ENCODE assay signal across 8 cellular contexts in the genomic region with DNA sequence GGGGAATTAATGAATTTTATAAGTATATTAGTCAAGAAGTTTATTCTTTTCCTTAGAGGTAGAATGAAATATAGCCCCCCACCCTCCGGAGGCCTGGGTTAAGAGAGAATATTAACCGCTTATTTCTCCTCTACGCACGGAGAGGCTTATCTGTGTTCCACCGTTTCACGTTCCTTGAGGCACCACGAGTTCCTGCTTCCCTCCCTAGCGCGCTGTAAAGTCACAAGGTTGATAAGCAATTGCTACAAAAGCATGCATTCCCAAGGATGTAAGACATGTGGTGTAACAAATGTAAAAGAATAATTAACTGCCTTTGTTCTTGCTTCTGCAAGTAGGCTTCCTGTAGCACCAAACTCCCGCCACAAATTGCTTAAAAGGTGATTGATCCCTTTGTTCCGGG. TPM values are rescaled to one million over a fixed set of nuclear protein-coding genes. Genes with fewer than 3 reads are reported as not detected.
DNase-seq lines count a peak whose midpoint lies in the region; ATAC-seq lines count a peak whose summit lies in the region.

No MANE protein-coding gene starts in this region.

- H3K9me3 ChIP-seq in right cardiac atrium (ENCODE audit: control insufficient read depth, low read length) (no peaks in the 10 kb centered on the region), mesenchymal stem cell (ENCODE audit: control insufficient read depth, low read length) (no peaks in the 10 kb centered on the region)

- H2BK15ac ChIP-seq in mesenchymal stem cell (ENCODE audit: low read depth, poor library complexity, severe bottlenecking): no peak overlapping the region

- H3K36me3 ChIP-seq in mesenchymal stem cell (ENCODE audit: control insufficient read depth in 1 of 2, insufficient read depth in 2 of 2, low read depth in 1 of 2, low read length in 2 of 2): peaks cover 11 to 49% of the 10 kb centered on the region in 2 experiments

- H3K27me3 Mint-ChIP-seq in activated naive CD8-positive, alpha-beta T cell: no peaks in the 10 kb centered on the region

- peak overlapping the region; percentile 56 for H3K4me2 ChIP-seq in mesenchymal stem cell (ENCODE audit: low read length, poor library complexity, severe bottlenecking)

- no peak overlapping the region for H2AFZ ChIP-seq in mesenchymal stem cell (ENCODE audit: low read depth, low read length)

- intact Hi-C loops in right cardiac atrium (cut with DNase I) (loop anchor here in 2 of 4 donors (10.0 kb wide), 1 partner anchor 287 kb away; the partner anchor contains the start of genes DDIAS (in 2 of the 2) and PRCP (in 2 of the 2)), cardiac septum (cut with DNase I) (loop anchor here (5.0 to 10.0 kb wide), 2 partner anchors 117 to 290 kb away; partner anchors contain the start of genes DDIAS, PRCP and RAB30)

- no peak overlapping the region for H2AK5ac ChIP-seq in mesenchymal stem cell (ENCODE audit: low read length, severe bottlenecking)

- DNase-seq in right cardiac atrium (no peak), cardiac septum (ENCODE audit: low spot score) (no peak), mesenchymal stem cell (no peak), DMS53 (lab: John Stamatoyannopoulos, UW) (no peak), left lobe of liver (ENCODE audit: low spot score) (no peak), NCI-H446 treated with DMSO at 0.1 percent for 48 hours (lab: John Stamatoyannopoulos, UW) (no peak)

- H4K8ac ChIP-seq in mesenchymal stem cell (ENCODE audit: low read length): no peak overlapping the region

- peaks cover 11% of the 10 kb centered on the region for H3K79me1 ChIP-seq in mesenchymal stem cell (replicated peaks; ENCODE audit: low read length, poor library complexity, severe bottlenecking)

- H3K18ac ChIP-seq in mesenchymal stem cell (ENCODE audit: low read depth in 1 of 2, low read length in 2 of 2): no peak overlapping the region

- WGBS in right cardiac atrium: 75% methylated on average over 11 of the region's 11 CpGs
- 96% methylated on average over 11 of the region's 11 CpGs for WGBS in mesenchymal stem cell

- no peaks in the 10 kb centered on the region for H3K27me3 ChIP-seq in right cardiac atrium (ENCODE audit: control insufficient read depth, insufficient read depth)
- H3K27me3 ChIP-seq in mesenchymal stem cell (ENCODE audit: control insufficient read depth in 1 of 2, insufficient read depth in 1 of 2, low read length in 2 of 2): no peaks in the 10 kb centered on the region

- H2BK5ac ChIP-seq in mesenchymal stem cell (ENCODE audit: low read depth, low read length, poor library complexity, severe bottlenecking): no peak overlapping the region

- peak overlapping the region; percentile 91 for H3K4me3 ChIP-seq in right cardiac atrium (ENCODE audit: low read length)
- H3K4me3 ChIP-seq in mesenchymal stem cell (ENCODE audit: insufficient read depth in 1 of 2, low read depth in 1 of 2, low read length in 2 of 2): peak overlapping the region in 1 of 2 experiments; percentile 96

- no peak overlapping the region for H2BK12ac ChIP-seq in mesenchymal stem cell (ENCODE audit: low read length in 2 of 2)

- H3K9me3 Mint-ChIP-seq in activated naive CD8-positive, alpha-beta T cell (ENCODE audit: low read depth): no peaks in the 10 kb centered on the region

- no peak overlapping the region for H3K14ac ChIP-seq in mesenchymal stem cell (ENCODE audit: low read length in 2 of 2)

- H3K4ac ChIP-seq in mesenchymal stem cell (ENCODE audit: low read depth in 1 of 2, low read length in 2 of 2): no peak overlapping the region

- no peak for ATAC-seq in right cardiac atrium
- ATAC-seq in GM19397 (IDR thresholded peaks at IDR 0.05; ENCODE audit: unreplicated experiment): no peak
- no peak for ATAC-seq in left lobe of liver

- H3K4me1 Mint-ChIP-seq in activated naive CD8-positive, alpha-beta T cell (ENCODE audit: low read depth): peaks cover 44% of the 10 kb centered on the region

- peak overlapping the region; percentile 99 for H3K9ac ChIP-seq in mesenchymal stem cell (ENCODE audit: low read length)

- H3K27ac Mint-ChIP-seq in activated naive CD8-positive, alpha-beta T cell: peak overlapping the region; percentile 96

- no peak overlapping the region for H2BK120ac ChIP-seq in mesenchymal stem cell (ENCODE audit: low read depth, low read length)

- no peak overlapping the region for H4K91ac ChIP-seq in mesenchymal stem cell (ENCODE audit: low read length)

- H3K4me1 ChIP-seq in right cardiac atrium (ENCODE audit: control insufficient read depth, insufficient read depth, low read length) (no peaks in the 10 kb centered on the region), mesenchymal stem cell (ENCODE audit: control insufficient read depth, insufficient read depth, low read depth, low read length) (peaks cover 7% of the 10 kb centered on the region)

- H3K27ac ChIP-seq in right cardiac atrium (ENCODE audit: low read length) (no peak overlapping the region), mesenchymal stem cell (ENCODE audit: low read length, poor library complexity, severe bottlenecking) (no peak overlapping the region)

- peaks cover 11% of the 10 kb centered on the region for H3K36me3 Mint-ChIP-seq in activated naive CD8-positive, alpha-beta T cell

- peak overlapping the region; percentile 99 for H3K4me3 Mint-ChIP-seq in activated naive CD8-positive, alpha-beta T cell

- no peak overlapping the region for H3K23ac ChIP-seq in mesenchymal stem cell (ENCODE audit: low read length in 2 of 2)

RNA-seq across cellular contexts. Expression of gene ANKRD42, which starts 1.5 kb away (rescaled TPM):
- total RNA-seq in right cardiac atrium (1 to 10 TPM; 7.9 to 9.7 (median 9.0) TPM), cardiac septum (6.0 TPM), left lobe of liver (4.3 TPM)
- 4.7 TPM for polyA plus RNA-seq in right cardiac atrium
- 10.6 TPM for polyA plus RNA-seq in mesenchymal stem cell (2013, experiment 1 of 2)
- 11.0 TPM for polyA plus RNA-seq in mesenchymal stem cell (2013, experiment 2 of 2)

RNA-seq across cellular contexts. Expression of gene PCF11, which starts 35.1 kb away (rescaled TPM):
- total RNA-seq in right cardiac atrium (10 to 100 TPM; 31.5 to 38.4 (median 34.6) TPM), cardiac septum (26.6 TPM), left lobe of liver (23.6 TPM)
- 17.5 TPM for polyA plus RNA-seq in right cardiac atrium
- polyA plus RNA-seq in mesenchymal stem cell (2013, experiment 1 of 2): 21.1 TPM
- 20.0 TPM for polyA plus RNA-seq in mesenchymal stem cell (2013, experiment 2 of 2)
